In the genomic region with DNA sequence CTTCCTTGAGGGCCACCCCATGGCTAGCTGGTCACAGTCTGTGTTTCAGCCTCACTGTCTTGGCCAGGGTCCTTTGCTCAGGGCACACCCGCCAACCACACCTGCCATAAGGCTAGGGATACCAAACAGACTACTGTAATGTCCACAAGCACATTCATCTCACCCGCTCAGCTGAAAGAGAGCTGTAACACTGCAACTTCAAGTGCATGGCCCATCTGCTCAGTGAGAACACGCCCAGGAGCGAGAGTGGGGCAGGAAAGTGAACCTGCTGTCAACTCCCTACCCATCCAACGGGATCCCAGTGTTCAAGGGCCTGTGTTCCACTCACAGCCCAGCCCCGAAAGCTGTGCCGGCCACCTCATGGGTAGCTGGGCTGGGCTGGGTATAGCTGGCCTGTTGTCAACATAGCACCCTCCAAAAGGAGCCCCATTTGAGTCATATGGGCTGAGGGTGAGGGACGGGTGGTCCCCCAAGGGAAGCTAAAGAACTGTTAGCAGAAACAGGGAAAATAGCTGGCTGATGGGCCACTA, we compare ENCODE assay signal across 35 cellular contexts. TPM values are rescaled to one million over a fixed set of nuclear protein-coding genes. Genes with fewer than 3 reads are reported as not detected.
DNase-seq lines count a peak whose midpoint lies in the region; ATAC-seq and TF ChIP-seq lines count a peak whose summit lies in the region.
"Had no signal": no experiment of that assay in that cellular context is flagged by ENCODE, and none has a peak within 500 bp of the region (broad histone marks: within the 10 kb centered on the region; RNA-seq: fewer than 3 reads in every experiment).

No MANE protein-coding gene starts in this region.

- no peak overlapping the region for H4K91ac ChIP-seq in neuronal stem cell (ENCODE audit: low read depth, low read length, poor library complexity)
- H4K91ac ChIP-seq in H9 (ENCODE audit: insufficient read length, low read depth, low read length), result no peak overlapping the region

- H3K4ac ChIP-seq in neuronal stem cell (ENCODE audit: low read length), result no peak overlapping the region
- no peak overlapping the region for H3K4ac ChIP-seq in H9 (ENCODE audit: low read depth, low read length)

- H2BK20ac ChIP-seq in H9 (ENCODE audit: low read depth, low read length, poor library complexity, severe bottlenecking), result no peak overlapping the region

- no peaks in the 10 kb centered on the region for H3K9me3 Mint-ChIP-seq in H9
- H3K9me3 Mint-ChIP-seq: activated CD4-positive, alpha-beta memory T cell treated with anti-CD3 and anti-CD28 coated beads for 36 hours; activated naive CD4-positive, alpha-beta T cell treated with anti-CD3 and anti-CD28 coated beads, Interleukin-2, amount 10 ng/mL, durations not matched to agents 7 days and 5 days; GM23338; T-helper 2 cell treated with Interferon-gamma antibody and Interleukin-4, amounts not matched to agents 5 μg/mL and 100 μg/mL, for 36 hours had no signal

- intact Hi-C loops in breast epithelium (cut with DNase I; ENCODE audit: low total_unique reads), result no loop called here

- H3K4me1 ChIP-seq in neuronal stem cell (ENCODE audit: control insufficient read depth in 2 of 2, insufficient read depth in 1 of 2, low read depth in 1 of 2, low read length in 2 of 2) (no peaks in the 10 kb centered on the region), H9 (ENCODE audit: insufficient read depth, low read length) (no peaks in the 10 kb centered on the region), breast epithelium (peaks cover 0 to 7% of the 10 kb centered on the region in 2 donors)
- H3K4me1 ChIP-seq: adrenal gland, tibial artery had no signal

- H2BK12ac ChIP-seq in neuronal stem cell (ENCODE audit: low read length), result no peak overlapping the region
- H2BK12ac ChIP-seq in H9 (ENCODE audit: insufficient read length, low read depth, low read length), result no peak overlapping the region

- no peak overlapping the region for H4K8ac ChIP-seq in neuronal stem cell (ENCODE audit: low read depth, low read length)
- no peak overlapping the region for H4K8ac ChIP-seq in H9 (replicated peaks; ENCODE audit: insufficient read length, low read depth, low read length)

- H3K27ac ChIP-seq in neuronal stem cell (replicated peaks; ENCODE audit: low read length) (no peak overlapping the region), H9 (ENCODE audit: insufficient read length, low read depth, low read length) (no peak overlapping the region), breast epithelium (no peak overlapping the region)
- H3K27ac ChIP-seq: adrenal gland, body of pancreas, C4-2B, dorsolateral prefrontal cortex, esophagus muscularis mucosa, heart left ventricle, right atrium auricular region, tibial artery had no signal

- no peak overlapping the region for H3K23ac ChIP-seq in neuronal stem cell (ENCODE audit: low read depth, low read length, poor library complexity)
- H3K23ac ChIP-seq in H9 (ENCODE audit: insufficient read length, low read depth, low read length), result no peak overlapping the region

- TF ChIP-seq CTCF in H9 (conservative IDR thresholded peaks at IDR 0.05) (no peak), breast epithelium (IDR thresholded peaks at IDR 0.05) (no peak)

- H2BK5ac ChIP-seq in neuronal stem cell (ENCODE audit: low read length), result no peak overlapping the region
- no peak overlapping the region for H2BK5ac ChIP-seq in H9 (ENCODE audit: insufficient read length, low read length)

- no peak overlapping the region for H3K27ac Mint-ChIP-seq in H9
- H3K27ac Mint-ChIP-seq: activated CD4-positive, alpha-beta memory T cell treated with anti-CD3 and anti-CD28 coated beads for 36 hours; activated naive CD4-positive, alpha-beta T cell treated with anti-CD3 and anti-CD28 coated beads, Interleukin-2, amount 10 ng/mL, durations not matched to agents 7 days and 5 days; GM23338; T-helper 2 cell treated with Interferon-gamma antibody and Interleukin-4, amounts not matched to agents 5 μg/mL and 100 μg/mL, for 36 hours had no signal

- no peak for ATAC-seq in GM21619 (IDR thresholded peaks at IDR 0.05; ENCODE audit: unreplicated experiment)
- ATAC-seq: body of pancreas, GM23338, heart left ventricle, left ventricle myocardium superior, Panc1 had no signal

- no peak overlapping the region for H2AFZ ChIP-seq in neuronal stem cell (ENCODE audit: low read length)
- H2AFZ ChIP-seq in H9 (ENCODE audit: low read length), result no peak overlapping the region
- H2AFZ ChIP-seq: GM23338 had no signal

- H2AK5ac ChIP-seq in neuronal stem cell (ENCODE audit: low read depth, low read length) (no peak overlapping the region), H9 (ENCODE audit: insufficient read length, low read length) (no peak overlapping the region)

- H3K4me3 ChIP-seq in neuronal stem cell (ENCODE audit: low read length in 2 of 2) (no peak overlapping the region), breast epithelium (no peak overlapping the region)
- H3K4me3 ChIP-seq: adrenal gland, body of pancreas, dorsolateral prefrontal cortex, esophagus muscularis mucosa, GM23338, heart left ventricle, right atrium auricular region, tibial artery had no signal

- TF ChIP-seq POLR2A in breast epithelium (IDR thresholded peaks at IDR 0.05), result no peak

- no CpG with 5 or more reads among the region's 8 CpGs for WGBS in neuronal stem cell (ENCODE audit: extremely low coverage in 2 of 2, insufficient read length in 2 of 2, insufficient replicate concordance in 1 of 2), 2 donors
- WGBS in H9 (ENCODE audit: extremely low coverage, insufficient read length, low lambda C conversion rate), result no CpG with 5 or more reads among the region's 8 CpGs

- H3K9ac ChIP-seq in neuronal stem cell (ENCODE audit: low read depth, low read length, poor library complexity) (no peak overlapping the region), H9 (ENCODE audit: extremely low read depth, insufficient read length, low read length) (no peak overlapping the region)

- no peak overlapping the region for H3K18ac ChIP-seq in neuronal stem cell (ENCODE audit: low read length)
- no peak overlapping the region for H3K18ac ChIP-seq in H9 (ENCODE audit: insufficient read length, low read depth, low read length)

- DNase-seq in DMS153 (lab: John Stamatoyannopoulos, UW) (peak; percentile 59), DMS53 (lab: John Stamatoyannopoulos, UW) (peak; percentile 73), NCI-H524 (lab: John Stamatoyannopoulos, UW) (peak; percentile 97 to 98), neuronal stem cell (ENCODE audit: low spot score) (no peak), H9 (no peak), breast epithelium (ENCODE audit: low spot score in 2 of 2) (no peak)
- DNase-seq: activated CD4-positive, alpha-beta memory T cell treated with anti-CD3 and anti-CD28 coated beads for 36 hours; activated CD4-positive, alpha-beta T cell treated with anti-CD3 and anti-CD28 coated beads for 1 hour; activated CD8-positive, alpha-beta memory T cell treated with anti-CD3 and anti-CD28 coated beads, Interleukin-2, amount 50 U/mL, for 4 hours; activated naive CD4-positive, alpha-beta T cell treated with anti-CD3 and anti-CD28 coated beads, Interleukin-2, amount 10 ng/mL, durations not matched to agents 7 days and 5 days; adrenal gland; body of pancreas; Caco-2; foreskin fibroblast; heart left ventricle; islet precursor cell; KBM-7; left ventricle myocardium superior; NCI-H1092; NCI-H1930; SHP77 treated with DMSO at 0.1 percent for 48 hours; stimulated activated CD8-positive, alpha-beta memory T cell treated with anti-CD3 and anti-CD28 coated beads, Interleukin-4, amount 100 ng/mL, for 48 hours had no signal

- H3K36me3 Mint-ChIP-seq in H9 (ENCODE audit: insufficient read depth in 1 of 3, low read depth in 3 of 3), result no peaks in the 10 kb centered on the region
- H3K36me3 Mint-ChIP-seq: activated CD4-positive, alpha-beta memory T cell treated with anti-CD3 and anti-CD28 coated beads for 36 hours; activated naive CD4-positive, alpha-beta T cell treated with anti-CD3 and anti-CD28 coated beads, Interleukin-2, amount 10 ng/mL, durations not matched to agents 7 days and 5 days had no signal

- H3K56ac ChIP-seq in H9 (ENCODE audit: insufficient read length, low read depth, low read length), result no peak overlapping the region

- H3K4me1 Mint-ChIP-seq in H9, result 0 out of 4 replicates have a peak, but pooled peaks cover 0 to 2% of the 10 kb centered on the region in 2 experiments
- H3K4me1 Mint-ChIP-seq: activated naive CD4-positive, alpha-beta T cell treated with anti-CD3 and anti-CD28 coated beads, Interleukin-2, amount 10 ng/mL, durations not matched to agents 7 days and 5 days; GM23338 had no signal

- H3K79me2 ChIP-seq in H9 (ENCODE audit: insufficient read depth, low read length), result no peaks in the 10 kb centered on the region

- H3K4me3 Mint-ChIP-seq in H9, result no peak overlapping the region
- H3K4me3 Mint-ChIP-seq: activated CD4-positive, alpha-beta memory T cell treated with anti-CD3 and anti-CD28 coated beads for 36 hours; activated naive CD4-positive, alpha-beta T cell treated with anti-CD3 and anti-CD28 coated beads, Interleukin-2, amount 10 ng/mL, durations not matched to agents 7 days and 5 days; GM23338; T-helper 2 cell treated with Interferon-gamma antibody and Interleukin-4, amounts not matched to agents 5 μg/mL and 100 μg/mL, for 36 hours had no signal

- H3K9me3 ChIP-seq in neuronal stem cell (replicated peaks in 1 of 2; ENCODE audit: control insufficient read depth in 2 of 2, insufficient read depth in 1 of 2, low read depth in 1 of 2, low read length in 2 of 2) (no peaks in the 10 kb centered on the region), H9 (ENCODE audit: control insufficient read depth, low read depth, low read length) (no peaks in the 10 kb centered on the region), breast epithelium (no peaks in the 10 kb centered on the region)
- H3K9me3 ChIP-seq: adrenal gland, body of pancreas, Caco-2, esophagus muscularis mucosa, heart left ventricle, right atrium auricular region, tibial artery had no signal

- no peak overlapping the region for H2BK15ac ChIP-seq in neuronal stem cell (ENCODE audit: low read length)
- H2BK15ac ChIP-seq in H9 (ENCODE audit: low read depth, low read length), result no peak overlapping the region

- H3K27me3 ChIP-seq in neuronal stem cell (ENCODE audit: control insufficient read depth in 3 of 3, insufficient read depth in 3 of 3, low read depth in 1 of 3, low read length in 3 of 3) (no peaks in the 10 kb centered on the region), H9 (ENCODE audit: insufficient read depth, low read length) (no peaks in the 10 kb centered on the region), breast epithelium (no peaks in the 10 kb centered on the region)
- H3K27me3 ChIP-seq: adrenal gland, body of pancreas, heart left ventricle, right atrium auricular region had no signal

- no peaks in the 10 kb centered on the region for H3K27me3 Mint-ChIP-seq in H9 (ENCODE audit: low read depth)
- H3K27me3 Mint-ChIP-seq: activated naive CD4-positive, alpha-beta T cell treated with anti-CD3 and anti-CD28 coated beads, Interleukin-2, amount 10 ng/mL, durations not matched to agents 7 days and 5 days had no signal

- H3K4me2 ChIP-seq in neuronal stem cell (ENCODE audit: insufficient read depth, low read length, poor library complexity, severe bottlenecking) (no peak overlapping the region), H9 (ENCODE audit: insufficient read depth, insufficient read length, low read length) (no peak overlapping the region)
- H3K4me2 ChIP-seq: GM23338 had no signal

- H3T11ph ChIP-seq in H9 (ENCODE audit: low read length), result no peak overlapping the region

- no peak overlapping the region for H4K5ac ChIP-seq in H9 (ENCODE audit: insufficient read length, low read depth, low read length)

- H2BK120ac ChIP-seq in neuronal stem cell (ENCODE audit: low read depth, low read length) (no peak overlapping the region), H9 (ENCODE audit: low read depth, low read length, poor library complexity, severe bottlenecking) (no peak overlapping the region)

- no peaks in the 10 kb centered on the region for H4K20me1 ChIP-seq in H9 (ENCODE audit: control insufficient read depth, insufficient read depth, insufficient read length)

- H3K79me1 ChIP-seq in neuronal stem cell (ENCODE audit: low read depth, low read length), result no peaks in the 10 kb centered on the region
- H3K79me1 ChIP-seq in H9 (ENCODE audit: insufficient read depth, low read depth, low read length, poor library complexity, severe bottlenecking), result no peaks in the 10 kb centered on the region

- H3K14ac ChIP-seq in neuronal stem cell (ENCODE audit: low read length) (peak overlapping the region; percentile 26), H9 (ENCODE audit: insufficient read depth, low read length) (no peak overlapping the region)

- H3K23me2 ChIP-seq in H9 (ENCODE audit: insufficient read length, low read depth, low read length, poor library complexity, severe bottlenecking), result no peaks in the 10 kb centered on the region

- no peaks in the 10 kb centered on the region for H3K36me3 ChIP-seq in neuronal stem cell (replicated peaks in 1 of 2; ENCODE audit: control insufficient read depth in 2 of 2, insufficient read depth in 2 of 2, low read length in 2 of 2)
- no peaks in the 10 kb centered on the region for H3K36me3 ChIP-seq in breast epithelium
- H3K36me3 ChIP-seq: adrenal gland, esophagus muscularis mucosa, heart left ventricle, right atrium auricular region, tibial artery had no signal

RNA-seq across cellular contexts. Expression of a gene that starts 55.7 kb away (rescaled TPM):
- 0.01 TPM for polyA plus RNA-seq in neuronal stem cell (2013, experiment 1 of 2)
- polyA plus RNA-seq in neuronal stem cell (2013, experiment 2 of 2), result 0.01 TPM
- total RNA-seq in H9 (2021), result 0.11 and 0.35 TPM in 2 replicates
- 10 to 100 TPM in 2 of 3 donors, 1 to 10 TPM in 1; 3.0 to 18.0 (median 18.0) TPM for total RNA-seq in breast epithelium
- total RNA-seq: activated CD4-positive, alpha-beta memory T cell treated with anti-CD3 and anti-CD28 coated beads for 36 hours; Caco-2; cerebellum; Daoy; M059J; myocyte had no signal

Comparison
In these comparisons a context has a peak if more than half of its experiments do, and no peak if none do; other contexts are left out.
1. DNase-seq: peak in DMS153 (single experiment), DMS53 (single experiment) and NCI-H524 (2 of 2); none in neuronal stem cell (single experiment), H9 (single experiment) and breast epithelium (0 of 2).